ENCODE assay signal across 15 cellular contexts in genomic region chr12:116443706-116444589, GRCh38.
A peak's percentile ranks its signal among the peaks of the same experiment; 100 is the strongest.
DNase-seq lines count a peak whose midpoint lies in the region; ATAC-seq and TF ChIP-seq lines count a peak whose summit lies in the region.
"Had no signal": no experiment of that assay in that cellular context is flagged by ENCODE, and none has a peak within 500 bp of the region (broad histone marks: within the 10 kb centered on the region; RNA-seq: fewer than 3 reads in every experiment).

No MANE protein-coding gene starts in this region.

- ATAC-seq in foreskin keratinocyte (peak; percentile 72), GM19395 (IDR thresholded peaks at IDR 0.05; ENCODE audit: unreplicated experiment) (no peak)
- no peak for ATAC-seq in naive thymus-derived CD8-positive, alpha-beta T cell
- ATAC-seq: gastrocnemius medialis had no signal

- DNase-seq in activated naive CD4-positive, alpha-beta T cell treated with anti-CD3 and anti-CD28 coated beads for 36 hours: peak; percentile 48
- no peak for DNase-seq in activated naive CD4-positive, alpha-beta T cell treated with Interleukin-2 at 50 U/mL for 16 hours
- DNase-seq in RPMI8226 (peak; percentile 49), foreskin keratinocyte (peak; percentile 51 to 71), NCI-H1048 (lab: John Stamatoyannopoulos, UW) (no peak)
- DNase-seq in naive thymus-derived CD8-positive, alpha-beta T cell: no peak
- DNase-seq: activated CD8-positive, alpha-beta memory T cell treated with anti-CD3 and anti-CD28 coated beads for 24 hours; gastrocnemius medialis; kidney; NCI-H1436; NK-92 treated with Interleukin-12 subunit alpha and Interleukin-12 subunit beta, amount 100 ng/mL, for 24 hours; right lobe of liver; SW 1271 had no signal

- peaks cover 12% of the 10 kb centered on the region for H3K4me1 Mint-ChIP-seq in activated naive CD4-positive, alpha-beta T cell treated with anti-CD3 and anti-CD28 coated beads for 36 hours (ENCODE audit: low read depth)
- peaks cover 2 to 11% (median 9%) of the 10 kb centered on the region in 4 donors for H3K4me1 Mint-ChIP-seq in naive thymus-derived CD8-positive, alpha-beta T cell

- no peaks in the 10 kb centered on the region for H3K9me3 ChIP-seq in thymus (ENCODE audit: control insufficient read depth)
- H3K9me3 ChIP-seq: gastrocnemius medialis, right lobe of liver had no signal

- H3K4me3 ChIP-seq in thymus (ENCODE audit: low read length): no peak overlapping the region
- H3K4me3 ChIP-seq: gastrocnemius medialis, right lobe of liver had no signal

- H3K9me3 Mint-ChIP-seq in activated naive CD4-positive, alpha-beta T cell treated with anti-CD3 and anti-CD28 coated beads for 36 hours: no peaks in the 10 kb centered on the region
- no peaks in the 10 kb centered on the region for H3K9me3 Mint-ChIP-seq in naive thymus-derived CD8-positive, alpha-beta T cell

- no peaks in the 10 kb centered on the region for H3K36me3 ChIP-seq in thymus (ENCODE audit: control insufficient read depth, insufficient read depth)
- H3K36me3 ChIP-seq: gastrocnemius medialis, right lobe of liver had no signal

- H3K4me1 ChIP-seq in foreskin keratinocyte: peaks cover 10% of the 10 kb centered on the region
- H3K4me1 ChIP-seq in thymus (ENCODE audit: control insufficient read depth, insufficient read depth, low read length): peaks cover 7% of the 10 kb centered on the region
- H3K4me1 ChIP-seq: gastrocnemius medialis, right lobe of liver had no signal

- POLR2A ChIA-PET in naive thymus-derived CD8-positive, alpha-beta T cell (lab: Charles Lee): no interaction called here

- H3K27ac ChIP-seq in foreskin keratinocyte: no peak overlapping the region
- peak overlapping the region; percentile 21 for H3K27ac ChIP-seq in thymus (ENCODE audit: low read depth)
- H3K27ac ChIP-seq: gastrocnemius medialis, right lobe of liver had no signal

- no peaks in the 10 kb centered on the region for H3K27me3 Mint-ChIP-seq in activated naive CD4-positive, alpha-beta T cell treated with anti-CD3 and anti-CD28 coated beads for 36 hours (ENCODE audit: low read depth)
- H3K27me3 Mint-ChIP-seq in naive thymus-derived CD8-positive, alpha-beta T cell: no peaks in the 10 kb centered on the region

- CTCF ChIA-PET in activated naive CD4-positive, alpha-beta T cell treated with anti-CD3 and anti-CD28 coated beads for 36 hours (lab: Charles Lee): no interaction called here

- no peak for TF ChIP-seq CTCF in foreskin keratinocyte (conservative IDR thresholded peaks at IDR 0.05)

- no peaks in the 10 kb centered on the region for H3K27me3 ChIP-seq in foreskin keratinocyte
- no peaks in the 10 kb centered on the region for H3K27me3 ChIP-seq in thymus (ENCODE audit: control insufficient read depth, insufficient read depth)
- H3K27me3 ChIP-seq: gastrocnemius medialis, right lobe of liver had no signal

- WGBS in thymus: 34% methylated on average over 17 of the region's 17 CpGs

- no peaks in the 10 kb centered on the region for H3K36me3 Mint-ChIP-seq in activated naive CD4-positive, alpha-beta T cell treated with anti-CD3 and anti-CD28 coated beads for 36 hours (ENCODE audit: low read depth)
- no peaks in the 10 kb centered on the region for H3K36me3 Mint-ChIP-seq in naive thymus-derived CD8-positive, alpha-beta T cell

- H3K4me3 Mint-ChIP-seq in activated naive CD4-positive, alpha-beta T cell treated with anti-CD3 and anti-CD28 coated beads for 36 hours: no peak overlapping the region
- no peak overlapping the region for H3K4me3 Mint-ChIP-seq in naive thymus-derived CD8-positive, alpha-beta T cell

- H3K27ac Mint-ChIP-seq in activated naive CD4-positive, alpha-beta T cell treated with anti-CD3 and anti-CD28 coated beads for 36 hours: no peak overlapping the region
- peak overlapping the region in 1 of 10 donors; percentile 92 for H3K27ac Mint-ChIP-seq in naive thymus-derived CD8-positive, alpha-beta T cell

- intact Hi-C loops in activated naive CD4-positive, alpha-beta T cell treated with anti-CD3 and anti-CD28 coated beads for 36 hours (cut with micrococcal nuclease): no loop called here

Comparison
In these comparisons a context has a peak if more than half of its experiments do, and no peak if none do; other contexts are left out.
1. DNase-seq: peak in activated naive CD4-positive, alpha-beta T cell treated with anti-CD3 and anti-CD28 coated beads for 36 hours (single experiment), RPMI8226 (single experiment) and foreskin keratinocyte (2 of 2); none in activated naive CD4-positive, alpha-beta T cell treated with Interleukin-2 at 50 U/mL for 16 hours (single experiment), naive thymus-derived CD8-positive, alpha-beta T cell (0 of 10) and NCI-H1048 (single experiment).